Comparison of ENCODE assay signal across 21 cellular contexts in the genomic region with DNA sequence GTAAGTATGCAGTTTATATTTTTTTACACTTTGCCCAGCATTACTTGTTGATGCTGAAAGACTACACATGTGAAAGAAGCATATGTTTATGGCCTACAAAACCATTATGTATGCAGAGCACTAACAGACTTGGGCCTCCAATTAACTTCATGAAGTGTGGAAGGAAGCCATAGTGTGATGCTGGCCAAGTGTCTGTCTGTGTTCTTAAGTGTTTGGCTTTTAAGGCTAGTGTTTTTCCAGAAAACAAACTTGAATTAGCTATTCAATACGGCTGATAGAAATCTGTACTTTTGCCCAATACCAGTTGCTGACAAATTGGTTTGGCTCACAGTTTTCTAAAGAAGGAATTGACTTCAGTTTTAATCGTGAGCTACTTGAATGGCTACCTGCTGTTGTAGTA.
A peak's percentile ranks its signal among the peaks of the same experiment; 100 is the strongest.
DNase-seq lines count a peak whose midpoint lies in the region; ATAC-seq, FAIRE-seq and TF ChIP-seq lines count a peak whose summit lies in the region.
"Had no signal": no experiment of that assay in that cellular context is flagged by ENCODE, and none has a peak within 500 bp of the region (broad histone marks: within the 10 kb centered on the region; RNA-seq: fewer than 3 reads in every experiment).

No MANE protein-coding gene starts in this region.

- peaks cover 2% of the 10 kb centered on the region for H3K27me3 Mint-ChIP-seq in neural progenitor cell (ENCODE audit: insufficient read depth, low read depth)

- in situ Hi-C loops in GM12878 (cut with MboI), result no loop called here

- H3F3A ChIP-seq in neural progenitor cell (ENCODE audit: low read depth), result peaks cover 35% of the 10 kb centered on the region

- DNase-seq in GM12878 (ENCODE audit: low read depth, low spot score) (no peak), neural progenitor cell (ENCODE audit: low spot score) (no peak), GM12892 (ENCODE audit: insufficient read length) (no peak)
- DNase-seq: BE2C, DMS53, Kasumi-1, MG63, NCI-H1048, NCI-H1417 treated with DMSO at 0.1 percent for 48 hours, NCI-H187 treated with DMSO at 0.1 percent for 48 hours, NCI-H2107, NCI-H2227 treated with DMSO at 0.1 percent for 48 hours, NCI-H524 treated with DMSO at 0.1 percent for 48 hours, Peyer's patch, SJCRH30, T-helper 1 cell had no signal

- no peak overlapping the region for H3K27ac Mint-ChIP-seq in neural progenitor cell

- CTCF ChIA-PET in GM12878 (lab: Yijun Ruan, JAX), result no interaction called here

- H3K4me3 ChIP-seq in ACC112 (ENCODE audit: low read depth, low read length), result no peak overlapping the region
- no peak overlapping the region for H3K4me3 ChIP-seq in HUES48 (ENCODE audit: low read depth, low read length)
- H3K4me3 ChIP-seq in GM12878, result no peak overlapping the region
- H3K4me3 ChIP-seq in neural progenitor cell, result no peak overlapping the region
- H3K4me3 ChIP-seq: MG63, Peyer's patch, SJCRH30 had no signal

- H3K27me3 ChIP-seq in ACC112 (ENCODE audit: insufficient read depth, low read length), result no peaks in the 10 kb centered on the region
- no peaks in the 10 kb centered on the region for H3K27me3 ChIP-seq in HUES48 (ENCODE audit: control insufficient read depth, insufficient read depth, low read length)
- H3K27me3 ChIP-seq in GM12878 (replicated peaks in 1 of 2; ENCODE audit: control insufficient read depth in 2 of 2, insufficient read depth in 2 of 2, low read length in 1 of 2), result no peaks in the 10 kb centered on the region
- H3K27me3 ChIP-seq in neural progenitor cell, result no peaks in the 10 kb centered on the region
- H3K27me3 ChIP-seq: BE2C, MG63, Peyer's patch, SJCRH30 had no signal

- peaks cover 5% of the 10 kb centered on the region for H3K4me1 Mint-ChIP-seq in neural progenitor cell

- H3K36me3 Mint-ChIP-seq in neural progenitor cell, result peaks cover 20% of the 10 kb centered on the region

- peaks cover 31% of the 10 kb centered on the region for H3K4me1 ChIP-seq in ACC112 (ENCODE audit: control insufficient read depth, insufficient read depth, low read length, unreplicated experiment)
- 0 out of 2 replicates have a peak, but pooled peaks cover 3% of the 10 kb centered on the region for H3K4me1 ChIP-seq in HUES48 (ENCODE audit: control insufficient read depth, insufficient read depth, low read length)
- no peaks in the 10 kb centered on the region for H3K4me1 ChIP-seq in GM12878 (ENCODE audit: control insufficient read depth, insufficient read depth, low read length)
- peaks cover 32% of the 10 kb centered on the region for H3K4me1 ChIP-seq in neural progenitor cell
- H3K4me1 ChIP-seq: BE2C, Peyer's patch had no signal

- POLR2A ChIA-PET in GM12878 (lab: Charles Lee), result no interaction called here

- SMC1A ChIA-PET in GM12878 (lab: Charles Lee; ENCODE audit: uncharacterized antibody, unreplicated experiment), result interaction anchor here (1.2 kb wide), 1 partner anchor 9 kb away, joined by 3 read pairs; no protein-coding TSS in a partner anchor

- TF ChIP-seq CTCF in GM12878 (IDR thresholded peaks at IDR 0.05 in 2 of 3, conservative IDR thresholded peaks at IDR 0.05 in 1 of 3; ENCODE audit: control insufficient read depth in 2 of 3, extremely low read depth in 1 of 3, insufficient read depth in 1 of 3, low read depth in 3 of 3, low read length in 3 of 3), result no peak
- TF ChIP-seq CTCF in neural progenitor cell (IDR thresholded peaks at IDR 0.05), result no peak

- FAIRE-seq in GM12878 (lab: Jason Lieb, UNC) (no peak), GM12892 (lab: Jason Lieb, UNC) (no peak)
- FAIRE-seq: D721Med had no signal

- RAD21 ChIA-PET in GM12878 (lab: Charles Lee; ENCODE audit: unreplicated experiment), result interaction anchor here (0.9 kb wide), 1 partner anchor 19 kb away, joined by 5 read pairs; no protein-coding TSS in a partner anchor

- peaks cover 2% of the 10 kb centered on the region for H3K9me3 Mint-ChIP-seq in neural progenitor cell

- H3K36me3 ChIP-seq in ACC112 (ENCODE audit: insufficient read depth, low read length), result no peaks in the 10 kb centered on the region
- peaks cover 7% of the 10 kb centered on the region for H3K36me3 ChIP-seq in HUES48 (ENCODE audit: control insufficient read depth, insufficient read depth, low read length)
- H3K36me3 ChIP-seq in GM12878 (ENCODE audit: control insufficient read depth in 2 of 2, insufficient read depth in 2 of 2, low read length in 1 of 2), result no peaks in the 10 kb centered on the region
- H3K36me3 ChIP-seq in neural progenitor cell, result peaks cover 20% of the 10 kb centered on the region
- H3K36me3 ChIP-seq: BE2C, MG63, Peyer's patch had no signal

- no peak overlapping the region for H3K4me2 ChIP-seq in GM12878 (ENCODE audit: control insufficient read depth, insufficient read depth)
- peak overlapping the region; percentile 29 for H3K4me2 ChIP-seq in neural progenitor cell

- no peak for TF ChIP-seq RAD21 in GM12878 (IDR thresholded peaks at IDR 0.05; ENCODE audit: insufficient read depth, low read depth, low read length)

- H3K9ac ChIP-seq in HUES48 (ENCODE audit: low read depth, low read length) (no peak overlapping the region), GM12878 (ENCODE audit: control insufficient read depth, insufficient read depth, low read length) (no peak overlapping the region), neural progenitor cell (no peak overlapping the region)

- H3K4me3 Mint-ChIP-seq in neural progenitor cell, result no peak overlapping the region

- H3K79me2 ChIP-seq in ACC112 (ENCODE audit: control insufficient read depth, insufficient read depth, low read length, unreplicated experiment) (no peaks in the 10 kb centered on the region), GM12878 (ENCODE audit: control insufficient read depth, insufficient read depth, low read length) (no peaks in the 10 kb centered on the region), neural progenitor cell (ENCODE audit: low read depth) (peaks cover 100% of the 10 kb centered on the region)

- BruUV-seq in GM12878 (replicated peaks; lab: Mats Ljungman, UMichigan), result no TSS peak

- TF ChIP-seq EP300 in GM12878 (IDR thresholded peaks at IDR 0.05; ENCODE audit: borderline replicate concordance in 1 of 2, control insufficient read depth in 1 of 2, low read depth in 2 of 2, low read length in 2 of 2), result no peak

- H2AFZ ChIP-seq in ACC112 (ENCODE audit: low read length, unreplicated experiment) (peak overlapping the region; percentile 15), GM12878 (ENCODE audit: control insufficient read depth, low read depth, low read length) (no peak overlapping the region), neural progenitor cell (replicated peaks) (no peak overlapping the region)

- H3K27ac ChIP-seq in ACC112 (ENCODE audit: low read depth, low read length) (no peak overlapping the region), HUES48 (ENCODE audit: low read depth, low read length) (peak overlapping the region; percentile 44), GM12878 (ENCODE audit: control insufficient read depth, insufficient read depth) (no peak overlapping the region), neural progenitor cell (peak overlapping the region; percentile 74)
- H3K27ac ChIP-seq: Peyer's patch, SJCRH30 had no signal

- H4K20me1 ChIP-seq in GM12878 (ENCODE audit: control insufficient read depth, insufficient read depth) (no peaks in the 10 kb centered on the region), neural progenitor cell (ENCODE audit: low read depth) (peaks cover 94% of the 10 kb centered on the region)

- TF ChIP-seq POLR2A in GM12878 (IDR thresholded peaks at IDR 0.05; ENCODE audit: low read depth, low read length) (no peak), GM12892 (IDR thresholded peaks at IDR 0.05; ENCODE audit: low read depth, low read length) (no peak)

- peak; percentile 30; the same call in 1 of the 3 replicates for ATAC-seq in GM12878
- no peak for ATAC-seq in GM21529 (IDR thresholded peaks at IDR 0.05; ENCODE audit: unreplicated experiment)
- no peak for ATAC-seq in GM21737 (IDR thresholded peaks at IDR 0.05; ENCODE audit: unreplicated experiment)

- 0% methylated on average over 2 of the region's 2 CpGs for WGBS in GM12878 (ENCODE audit: insufficient coverage, insufficient replicate concordance, low lambda C conversion rate, missing lambda C conversion rate)

- H3K9me3 ChIP-seq in HUES48 (ENCODE audit: control insufficient read depth, insufficient read depth, low read length) (no peaks in the 10 kb centered on the region), GM12878 (replicated peaks; ENCODE audit: control insufficient read depth, insufficient read depth, low read length) (no peaks in the 10 kb centered on the region), neural progenitor cell (ENCODE audit: low read depth) (no peaks in the 10 kb centered on the region)
- H3K9me3 ChIP-seq: BE2C, MG63, Peyer's patch, SJCRH30 had no signal

- intact Hi-C loops in GM12878 (cut with micrococcal nuclease; ENCODE audit: unreplicated experiment), result no loop called here

TF ChIP-seq in GM12878, 131 proteins besides CTCF, POLR2A, EP300 and RAD21:
- no peak for TF ChIP-seq HDGF (IDR thresholded peaks at IDR 0.05)
- no peak for TF ChIP-seq CHD2 (IDR thresholded peaks at IDR 0.05; ENCODE audit: borderline replicate concordance, low read depth, low read length)
- TF ChIP-seq NFXL1 (IDR thresholded peaks at IDR 0.05; ENCODE audit: borderline replicate concordance), result no peak
- TF ChIP-seq GABPA (IDR thresholded peaks at IDR 0.05; ENCODE audit: low read depth), result no peak
- no peak for TF ChIP-seq ZSCAN29 (IDR thresholded peaks at IDR 0.05)
- no peak for TF ChIP-seq ZNF207 (IDR thresholded peaks at IDR 0.05; ENCODE audit: borderline replicate concordance)
- TF ChIP-seq SMAD1 (IDR thresholded peaks at IDR 0.05; ENCODE audit: low read depth, partially characterized antibody), result no peak
- no peak for TF ChIP-seq ASH2L (IDR thresholded peaks at IDR 0.05; ENCODE audit: borderline replicate concordance, low read depth)
- no peak for TF ChIP-seq IRF4 (IDR thresholded peaks at IDR 0.05; ENCODE audit: low read depth, low read length)
- no peak for TF ChIP-seq WRNIP1 (IDR thresholded peaks at IDR 0.05; ENCODE audit: borderline replicate concordance, low read depth, low read length)
- TF ChIP-seq RCOR1 (conservative IDR thresholded peaks at IDR 0.05; ENCODE audit: low read depth, low read length), result no peak
- TF ChIP-seq TBL1XR1 (IDR thresholded peaks at IDR 0.05; ENCODE audit: low read depth, low read length), result no peak
- no peak for TF ChIP-seq FOXK2 (IDR thresholded peaks at IDR 0.05)
- no peak for TF ChIP-seq DPF2 (IDR thresholded peaks at IDR 0.05)
- TF ChIP-seq NR2C2 (IDR thresholded peaks at IDR 0.05; ENCODE audit: borderline replicate concordance, control insufficient read depth, insufficient read length, low read depth), result no peak
- TF ChIP-seq LARP7 (IDR thresholded peaks at IDR 0.05), result no peak

Comparison
In these comparisons a context has a peak if more than half of its experiments do, and no peak if none do; other contexts are left out.
1. H3K27ac ChIP-seq: peak in HUES48 (single experiment) and neural progenitor cell (single experiment); none in ACC112 (single experiment) and GM12878 (single experiment).